30 cellular contexts compared by ENCODE assay signal in the genomic region with DNA sequence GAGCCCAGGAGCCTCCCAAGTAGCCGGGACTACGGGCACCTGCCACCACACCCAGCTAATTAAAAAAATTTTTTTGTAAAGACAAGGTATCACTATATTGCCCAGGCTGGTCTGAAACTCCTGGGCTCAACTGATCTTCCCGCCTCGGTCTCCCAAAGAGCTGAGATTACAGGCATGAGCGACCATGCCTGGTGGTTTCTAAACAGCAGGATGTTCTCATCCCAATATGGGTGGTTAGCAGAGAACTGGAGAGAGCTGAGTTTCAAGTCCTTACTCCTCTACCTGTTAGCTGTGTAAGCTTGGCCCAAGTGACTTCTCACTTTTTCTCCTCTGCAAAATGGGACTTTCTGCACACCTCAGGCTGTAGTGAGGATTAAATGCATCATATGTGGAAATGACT.
"Had no signal": no experiment of that assay in that cellular context is flagged by ENCODE, and none has a peak within 500 bp of the region (broad histone marks: within the 10 kb centered on the region; RNA-seq: fewer than 3 reads in every experiment).

No MANE protein-coding gene starts in this region.

- H3K4me2 ChIP-seq: KMS-11 had no signal

- H3K4me1 ChIP-seq: ascending aorta, body of pancreas had no signal

- H3K27ac Mint-ChIP-seq: activated B cell treated with CpG ODN at 0.5 μM for 24 hours; activated CD4-positive, alpha-beta memory T cell treated with anti-CD3 and anti-CD28 coated beads, Interleukin-2, amount 10 ng/mL, durations not matched to agents 7 days and 5 days; activated CD4-positive, alpha-beta T cell treated with anti-CD3 and anti-CD28 coated beads, Interleukin-2, amount 10 ng/mL, durations not matched to agents 7 days and 5 days; activated naive CD8-positive, alpha-beta T cell treated with anti-CD3 and anti-CD28 coated beads, Interleukin-2, amount 50 U/mL, for 24 hours had no signal

- H3K9me3 Mint-ChIP-seq: activated B cell treated with CpG ODN at 0.5 μM for 24 hours; activated CD4-positive, alpha-beta memory T cell treated with anti-CD3 and anti-CD28 coated beads, Interleukin-2, amount 10 ng/mL, durations not matched to agents 7 days and 5 days; activated CD4-positive, alpha-beta T cell treated with anti-CD3 and anti-CD28 coated beads, Interleukin-2, amount 10 ng/mL, durations not matched to agents 7 days and 5 days; activated naive CD4-positive, alpha-beta T cell treated with anti-CD3 and anti-CD28 coated beads, Interleukin-2, amount 50 U/mL, for 72 hours; activated naive CD8-positive, alpha-beta T cell treated with anti-CD3 and anti-CD28 coated beads, Interleukin-2, amount 50 U/mL, for 24 hours had no signal

- H3K4me1 Mint-ChIP-seq: activated B cell treated with CpG ODN at 0.5 μM for 24 hours; activated CD4-positive, alpha-beta memory T cell treated with anti-CD3 and anti-CD28 coated beads, Interleukin-2, amount 10 ng/mL, durations not matched to agents 7 days and 5 days; activated CD4-positive, alpha-beta T cell treated with anti-CD3 and anti-CD28 coated beads, Interleukin-2, amount 10 ng/mL, durations not matched to agents 7 days and 5 days; activated naive CD8-positive, alpha-beta T cell treated with anti-CD3 and anti-CD28 coated beads, Interleukin-2, amount 50 U/mL, for 24 hours had no signal

- H3K4me3 Mint-ChIP-seq: activated B cell treated with CpG ODN at 0.5 μM for 24 hours; activated CD4-positive, alpha-beta memory T cell treated with anti-CD3 and anti-CD28 coated beads, Interleukin-2, amount 10 ng/mL, durations not matched to agents 7 days and 5 days; activated CD4-positive, alpha-beta T cell treated with anti-CD3 and anti-CD28 coated beads, Interleukin-2, amount 10 ng/mL, durations not matched to agents 7 days and 5 days; activated naive CD8-positive, alpha-beta T cell treated with anti-CD3 and anti-CD28 coated beads, Interleukin-2, amount 50 U/mL, for 24 hours had no signal

- FAIRE-seq: bronchial epithelial cell had no signal

- ATAC-seq: activated naive CD4-positive, alpha-beta T cell treated with anti-CD3 and anti-CD28 coated beads, Interleukin-2, amount 50 U/mL, for 72 hours; activated naive CD8-positive, alpha-beta T cell treated with anti-CD3 and anti-CD28 coated beads, Interleukin-2, amount 50 U/mL, for 24 hours; body of pancreas; Panc1; SK-N-SH treated with all-trans-retinoic acid at 6 μM for 48 hours had no signal

- H3K27me3 Mint-ChIP-seq: activated B cell treated with CpG ODN at 0.5 μM for 24 hours; activated CD4-positive, alpha-beta memory T cell treated with anti-CD3 and anti-CD28 coated beads, Interleukin-2, amount 10 ng/mL, durations not matched to agents 7 days and 5 days; activated CD4-positive, alpha-beta T cell treated with anti-CD3 and anti-CD28 coated beads, Interleukin-2, amount 10 ng/mL, durations not matched to agents 7 days and 5 days; activated naive CD8-positive, alpha-beta T cell treated with anti-CD3 and anti-CD28 coated beads, Interleukin-2, amount 50 U/mL, for 24 hours had no signal

- H3K4me3 ChIP-seq: ascending aorta, body of pancreas, SJSA1 had no signal

- H3K9ac ChIP-seq: KMS-11 had no signal

- H3K27me3 ChIP-seq: ascending aorta, body of pancreas, SJSA1 had no signal

- DNase-seq: activated B cell treated with CpG ODN at 0.5 μM for 24 hours; activated CD4-positive, alpha-beta memory T cell treated with anti-CD3 and anti-CD28 coated beads, Interleukin-2, amount 10 ng/mL, durations not matched to agents 7 days and 5 days; activated CD4-positive, alpha-beta T cell treated with anti-CD3 and anti-CD28 coated beads for 1 hour; activated CD4-positive, alpha-beta T cell treated with anti-CD3 and anti-CD28 coated beads, Interleukin-2, amount 10 ng/mL, durations not matched to agents 7 days and 5 days; activated effector memory CD4-positive, alpha-beta T cell treated with Interleukin-2 at 50 U/mL for 16 hours; activated naive CD4-positive, alpha-beta T cell treated with Interleukin-2 at 50 U/mL for 16 hours; activated naive CD8-positive, alpha-beta T cell treated with anti-CD3 and anti-CD28 coated beads, Interleukin-2, amount 50 U/mL, for 24 hours; activated T-cell treated with anti-CD3 and anti-CD28 coated beads for 4 hours; amniotic stem cell; body of pancreas; central memory CD4-positive, alpha-beta T cell; NCI-H1092; NCI-H1417; NCI-H1694; NCI-H2029 treated with DMSO at 0.1 percent for 48 hours; NCI-H345; NCI-H510A; NCI-H69; NK-92 treated with Interleukin-12 subunit alpha and Interleukin-12 subunit beta, amount 100 ng/mL, for 24 hours; OCI-M1; SHP77; SW 1271; T-helper 9 cell had no signal

- H3K9me3 ChIP-seq: ascending aorta, body of pancreas, SJSA1 had no signal

- H3K27ac ChIP-seq: ascending aorta, body of pancreas, KMS-11, SJSA1 had no signal
